ENCODE assay signal across 30 cellular contexts in genomic region chr5:137815202-137815990, GRCh38. TPM values are rescaled to one million over a fixed set of nuclear protein-coding genes. Genes with fewer than 3 reads are reported as not detected.
DNase-seq lines count a peak whose midpoint lies in the region; ATAC-seq, FAIRE-seq and TF ChIP-seq lines count a peak whose summit lies in the region.
"Had no signal": no experiment of that assay in that cellular context is flagged by ENCODE, and none has a peak within 500 bp of the region (broad histone marks: within the 10 kb centered on the region; RNA-seq: fewer than 3 reads in every experiment).

No MANE protein-coding gene starts in this region.

- no peaks in the 10 kb centered on the region for H3K36me3 ChIP-seq in astrocyte (ENCODE audit: insufficient read depth, low read length)
- H3K36me3 ChIP-seq in kidney (ENCODE audit: control insufficient read depth in 1 of 2, insufficient read depth in 2 of 2, low read length in 2 of 2): no peaks in the 10 kb centered on the region
- H3K36me3 ChIP-seq in gastrocnemius medialis: no peaks in the 10 kb centered on the region
- no peaks in the 10 kb centered on the region for H3K36me3 ChIP-seq in trophoblast cell (ENCODE audit: control insufficient read depth in 1 of 2, insufficient read depth in 2 of 2, low read length in 2 of 2)
- H3K36me3 ChIP-seq: HAP-1 had no signal

- no peak overlapping the region for H2BK120ac ChIP-seq in trophoblast cell (ENCODE audit: insufficient read depth, low read length, poor library complexity)

- TF ChIP-seq CTCF in LNCaP clone FGC (IDR thresholded peaks at IDR 0.05; ENCODE audit: control insufficient read depth, extremely low read depth, insufficient read depth) (no peak), astrocyte (IDR thresholded peaks at IDR 0.05; ENCODE audit: insufficient read depth, low read depth, low read length) (no peak), kidney (IDR thresholded peaks at IDR 0.05; ENCODE audit: borderline replicate concordance, extremely low read depth, insufficient read depth) (no peak), gastrocnemius medialis (IDR thresholded peaks at IDR 0.05 in 4 of 5, conservative IDR thresholded peaks at IDR 0.05 in 1 of 5) (no peak)

- TF ChIP-seq POLR2A in gastrocnemius medialis (IDR thresholded peaks at IDR 0.05): no peak

- no peaks in the 10 kb centered on the region for H3K9me3 Mint-ChIP-seq in astrocyte (ENCODE audit: unreplicated experiment)

- in situ Hi-C loops in gastrocnemius medialis (cut with MboI; ENCODE audit: low sequenced_read_pairs in 4 of 4): no loop called here

- H3K9ac ChIP-seq in astrocyte (ENCODE audit: low read length) (no peak overlapping the region), kidney (ENCODE audit: low read length in 2 of 2) (no peak overlapping the region), trophoblast cell (ENCODE audit: low read length) (no peak overlapping the region)

- no peak overlapping the region for H2BK12ac ChIP-seq in trophoblast cell (ENCODE audit: low read length)

- H3K79me2 ChIP-seq in astrocyte (ENCODE audit: insufficient read depth, low read length) (no peaks in the 10 kb centered on the region), trophoblast cell (ENCODE audit: control insufficient read depth, insufficient read depth, low read length, poor library complexity) (no peaks in the 10 kb centered on the region)
- H3K79me2 ChIP-seq: hepatocyte had no signal

- H2AFZ ChIP-seq in astrocyte (ENCODE audit: low read depth, low read length): no peak overlapping the region
- no peak overlapping the region for H2AFZ ChIP-seq in trophoblast cell (ENCODE audit: insufficient read depth, low read length, poor library complexity)
- H2AFZ ChIP-seq: hepatocyte had no signal

- H3K36me3 Mint-ChIP-seq in astrocyte (ENCODE audit: low read depth, unreplicated experiment): no peaks in the 10 kb centered on the region

- H3K14ac ChIP-seq in trophoblast cell (ENCODE audit: low read length): no peak overlapping the region

- peak; percentile 78 to 82 for ATAC-seq in gastrocnemius medialis
- ATAC-seq in GM19324 (IDR thresholded peaks at IDR 0.05; ENCODE audit: low FRiP score, unreplicated experiment): no peak
- no peak for ATAC-seq in HG03045 (IDR thresholded peaks at IDR 0.05; ENCODE audit: unreplicated experiment)
- ATAC-seq: K562; naive thymus-derived CD4-positive, alpha-beta T cell; sciatic nerve had no signal

- H4K91ac ChIP-seq in trophoblast cell (ENCODE audit: low read depth, low read length): no peak overlapping the region

- H3K23ac ChIP-seq in trophoblast cell (ENCODE audit: low read length): no peak overlapping the region

- WGBS in trophoblast cell (ENCODE audit: extremely low coverage, insufficient coverage, insufficient read length): no CpG with 5 or more reads among the region's 3 CpGs

- no peak overlapping the region for H3K4ac ChIP-seq in trophoblast cell (ENCODE audit: low read depth, low read length)

- no peaks in the 10 kb centered on the region for H3K79me1 ChIP-seq in trophoblast cell (ENCODE audit: low read length)

- H3K27ac ChIP-seq in astrocyte (ENCODE audit: low read depth, low read length) (no peak overlapping the region), kidney (ENCODE audit: low read depth in 2 of 2, low read length in 2 of 2) (peak overlapping the region; percentile 37 to 84), gastrocnemius medialis (peak overlapping the region; percentile 32 to 70 (median 57)), trophoblast cell (ENCODE audit: low read depth, low read length) (no peak overlapping the region)
- H3K27ac ChIP-seq: hepatocyte had no signal

- H3K27me3 Mint-ChIP-seq in astrocyte (ENCODE audit: low read depth, unreplicated experiment): peaks cover 7% of the 10 kb centered on the region
- H3K27me3 Mint-ChIP-seq: CD4-positive, CD25-positive, alpha-beta regulatory T cell; naive thymus-derived CD4-positive, alpha-beta T cell had no signal

- H3K4me2 ChIP-seq in astrocyte (ENCODE audit: low read length): no peak overlapping the region
- no peak overlapping the region for H3K4me2 ChIP-seq in trophoblast cell (ENCODE audit: low read length)
- H3K4me2 ChIP-seq: hepatocyte had no signal

- FAIRE-seq in astrocyte (lab: Jason Lieb, UNC) (no peak), kidney (lab: Jason Lieb, UNC) (peak; percentile 90)
- FAIRE-seq: endothelial cell of umbilical vein, G401.6, K562, TTC549 had no signal

- no peak overlapping the region for H2BK5ac ChIP-seq in trophoblast cell (ENCODE audit: low read depth, low read length, poor library complexity)

- H3K4me1 Mint-ChIP-seq in astrocyte (ENCODE audit: low read depth, unreplicated experiment): no peaks in the 10 kb centered on the region
- H3K4me1 Mint-ChIP-seq: CD4-positive, CD25-positive, alpha-beta regulatory T cell; immature natural killer cell; naive thymus-derived CD4-positive, alpha-beta T cell had no signal

- H4K8ac ChIP-seq in trophoblast cell (ENCODE audit: low read depth, low read length): no peak overlapping the region

- H3K4me3 ChIP-seq in LNCaP clone FGC (ENCODE audit: low read depth, low read length) (no peak overlapping the region), astrocyte (ENCODE audit: insufficient read depth, low read depth, low read length) (no peak overlapping the region), kidney (ENCODE audit: low read length in 2 of 2) (no peak overlapping the region), gastrocnemius medialis (no peak overlapping the region), trophoblast cell (ENCODE audit: low read depth, low read length) (no peak overlapping the region)
- H3K4me3 ChIP-seq: HAP-1, hepatocyte, K562, lung had no signal

- no peaks in the 10 kb centered on the region for H4K20me1 ChIP-seq in astrocyte (ENCODE audit: insufficient read depth, low read length)

- H3K4me3 Mint-ChIP-seq in astrocyte (ENCODE audit: unreplicated experiment): no peak overlapping the region
- H3K4me3 Mint-ChIP-seq: CD4-positive, CD25-positive, alpha-beta regulatory T cell; immature natural killer cell; naive thymus-derived CD4-positive, alpha-beta T cell had no signal

- H2AK5ac ChIP-seq in trophoblast cell (ENCODE audit: low read length): no peak overlapping the region

- no peak overlapping the region for H3K27ac Mint-ChIP-seq in astrocyte (ENCODE audit: unreplicated experiment)
- H3K27ac Mint-ChIP-seq: CD4-positive, CD25-positive, alpha-beta regulatory T cell; immature natural killer cell; naive thymus-derived CD4-positive, alpha-beta T cell had no signal

- DNase-seq in LNCaP clone FGC (ENCODE audit: low read depth) (peak; percentile 95), astrocyte (ENCODE audit: low read depth) (peak; percentile 20), kidney (no peak), gastrocnemius medialis (no peak), trophoblast cell (no peak)
- DNase-seq: activated CD4-positive, alpha-beta T cell treated with anti-CD3 and anti-CD28 coated beads for 1 hour; activated naive CD4-positive, alpha-beta T cell treated with Interleukin-2 at 50 U/mL for 16 hours; activated T-cell treated with anti-CD3 and anti-CD28 coated beads, Interleukin-2, amount 50 U/mL, for 1 hour; amniotic stem cell; CD4-positive, CD25-positive, alpha-beta regulatory T cell; dermis blood vessel endothelial cell; immature natural killer cell; MV-4-11; naive thymus-derived CD4-positive, alpha-beta T cell; NCI-H187; NCI-H345; SIG-M5; T-helper 1 cell had no signal

- no peak overlapping the region for H4K12ac ChIP-seq in trophoblast cell (ENCODE audit: low read depth, low read length)

- no peaks in the 10 kb centered on the region for H3K4me1 ChIP-seq in astrocyte (ENCODE audit: insufficient read depth, low read length)
- peaks cover 0 to 7% of the 10 kb centered on the region in 2 donors for H3K4me1 ChIP-seq in kidney (ENCODE audit: control insufficient read depth in 1 of 2, insufficient read depth in 1 of 2, low read depth in 1 of 2, low read length in 2 of 2)
- H3K4me1 ChIP-seq in gastrocnemius medialis: peaks cover 13 to 16% of the 10 kb centered on the region in 2 donors
- no peaks in the 10 kb centered on the region for H3K4me1 ChIP-seq in trophoblast cell (ENCODE audit: control insufficient read depth in 1 of 2, insufficient read depth in 2 of 2, low read length in 2 of 2)

- no peak overlapping the region for H3K18ac ChIP-seq in trophoblast cell (ENCODE audit: low read length)

- H3K27me3 ChIP-seq in astrocyte (ENCODE audit: insufficient read depth, low read length): peaks cover 7% of the 10 kb centered on the region
- H3K27me3 ChIP-seq in gastrocnemius medialis: no peaks in the 10 kb centered on the region
- H3K27me3 ChIP-seq in trophoblast cell (ENCODE audit: insufficient read depth, low read length): no peaks in the 10 kb centered on the region
- H3K27me3 ChIP-seq: hepatocyte had no signal

- intact Hi-C loops in kidney (cut with DNase I): no loop called here
- intact Hi-C loops in gastrocnemius medialis (cut with DNase I; ENCODE audit: low total_unique reads): no loop called here

- H3K9me3 ChIP-seq in astrocyte (ENCODE audit: insufficient read depth, low read depth, low read length) (peaks cover 4% of the 10 kb centered on the region), kidney (ENCODE audit: control insufficient read depth in 1 of 2, low read length in 2 of 2) (no peaks in the 10 kb centered on the region), gastrocnemius medialis (no peaks in the 10 kb centered on the region), trophoblast cell (ENCODE audit: insufficient read depth, low read depth, low read length) (no peaks in the 10 kb centered on the region)
- H3K9me3 ChIP-seq: HAP-1 had no signal

RNA-seq across cellular contexts. Expression of gene MYOT, which starts 52.3 kb away (rescaled TPM):
- not detected in 2 replicates for total RNA-seq in astrocyte
- 0.94 TPM for total RNA-seq in kidney
- 2.3 TPM for polyA plus RNA-seq in kidney (ENCODE audit: insufficient read depth, low read depth, low replicate concordance)
- total RNA-seq in gastrocnemius medialis: 100 to 1,000 TPM in 3 of 4 donors, 10 to 100 TPM in 1; 99.0 to 801 (median 294) TPM
- not detected in 2 replicates for polyA plus RNA-seq in trophoblast cell (2013)
- total RNA-seq: CD4-positive, CD25-positive, alpha-beta regulatory T cell; dermis blood vessel endothelial cell; endothelial cell of umbilical vein; fibroblast of villous mesenchyme; hepatocyte; K562; naive thymus-derived CD4-positive, alpha-beta T cell; osteoblast had no signal
- polyA plus RNA-seq: endothelial cell of umbilical vein, hepatocyte had no signal

Comparison
In these comparisons a context has a peak if more than half of its experiments do, and no peak if none do; other contexts are left out.
1. DNase-seq: peak in LNCaP clone FGC (single experiment) and astrocyte (single experiment); none in kidney (single experiment), gastrocnemius medialis (0 of 2) and trophoblast cell (0 of 2).
2. H3K27ac ChIP-seq: peak in kidney (2 of 2) and gastrocnemius medialis (4 of 4); none in astrocyte (single experiment) and trophoblast cell (single experiment).
3. ATAC-seq: peak in gastrocnemius medialis (2 of 2); none in GM19324 (single experiment) and HG03045 (single experiment).
4. RNA of gene MYOT, which starts 52.3 kb away (total RNA-seq): 99.0 to 801 TPM in gastrocnemius medialis; 0.94 TPM in kidney (single experiment) and not detected in astrocyte; every median in the first group is over 10 times any median in the second.